ENCODE assay signal across 1 cellular context in the genomic region with DNA sequence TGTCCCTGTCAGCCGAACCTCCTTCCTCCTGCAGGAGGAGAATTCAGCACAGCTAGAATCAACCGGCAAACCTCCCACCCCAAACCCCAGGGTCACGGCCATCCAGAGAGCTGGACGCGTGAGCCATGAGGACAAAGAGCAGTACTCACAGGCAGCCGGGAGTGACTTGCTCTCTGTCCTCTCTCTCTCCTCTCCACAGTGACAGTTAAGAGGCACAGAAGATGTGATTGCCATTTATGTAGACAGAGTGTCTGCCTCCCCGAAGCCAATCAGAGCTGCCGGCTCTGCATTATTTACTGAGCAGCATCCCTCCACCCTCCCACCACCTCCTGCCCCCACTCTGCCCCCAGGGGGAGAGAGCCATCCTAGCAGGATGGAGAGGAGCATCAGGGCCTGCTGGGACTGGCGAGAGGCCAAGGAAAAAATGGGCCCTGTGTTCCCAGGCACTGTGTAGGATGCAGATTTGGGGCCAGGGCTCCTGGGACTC.
A peak's percentile ranks its signal among the peaks of the same experiment; 100 is the strongest.
TF ChIP-seq lines count a peak whose summit lies in the region.

No MANE protein-coding gene starts in this region.

TF ChIP-seq in HepG2, 621 proteins besides CTCF, POLR2A, EP300 and RAD21 (continued from another document and continues in another):
- TF ChIP-seq AKNA (CRISPR knock-in tag; IDR thresholded peaks at IDR 0.05; ENCODE audit: borderline replicate concordance) (no peak), BORCS8-MEF2B (CRISPR knock-in tag; IDR thresholded peaks at IDR 0.05) (0 out of 2 replicates have a peak, but pooled peaks have one; percentile 36), ERF (CRISPR knock-in tag; IDR thresholded peaks at IDR 0.05) (no peak), FOXA3 (CRISPR knock-in tag; IDR thresholded peaks at IDR 0.05) (peak; percentile 21; the same call in 1 of the 2 replicates), FOXJ3 (CRISPR knock-in tag; IDR thresholded peaks at IDR 0.05; ENCODE audit: borderline replicate concordance) (no peak), STAT5B (CRISPR knock-in tag; IDR thresholded peaks at IDR 0.05) (no peak), CSRNP2 (CRISPR knock-in tag; conservative IDR thresholded peaks at IDR 0.05; ENCODE audit: low read depth) (no peak), CEBPB (IDR thresholded peaks at IDR 0.05; ENCODE audit: borderline replicate concordance, low read depth, low read length) (no peak), SOX6 (IDR thresholded peaks at IDR 0.05) (no peak), SOX6 (CRISPR knock-in tag; IDR thresholded peaks at IDR 0.05) (peak; percentile 70), MEF2D (CRISPR knock-in tag; IDR thresholded peaks at IDR 0.05) (no peak), SP1 (IDR thresholded peaks at IDR 0.05) (no peak), SP1 (CRISPR knock-in tag; IDR thresholded peaks at IDR 0.05) (no peak), MXD4 (CRISPR knock-in tag; IDR thresholded peaks at IDR 0.05) (peak; percentile 31; the same call in 1 of the 2 replicates), ZNF143 (CRISPR knock-in tag; IDR thresholded peaks at IDR 0.05) (no peak), EED (CRISPR knock-in tag; IDR thresholded peaks at IDR 0.05) (no peak), SETDB1 (CRISPR knock-in tag; IDR thresholded peaks at IDR 0.05; ENCODE audit: borderline replicate concordance) (no peak), ZNF563 (CRISPR knock-in tag; IDR thresholded peaks at IDR 0.05) (no peak), REST (IDR thresholded peaks at IDR 0.05; ENCODE audit: borderline replicate concordance in 1 of 2, low read depth in 1 of 2, low read length in 2 of 2) (peak in 1 of 2 experiments; percentile 65; a peak in 2 of 4 replicates), PCBP2 (optimal IDR thresholded peaks at IDR 0.05; ENCODE audit: low read depth, low read length, poor library complexity, severe bottlenecking) (no peak), ZNF75D (CRISPR knock-in tag; IDR thresholded peaks at IDR 0.05; ENCODE audit: borderline replicate concordance) (no peak), ZNF646 (CRISPR knock-in tag; IDR thresholded peaks at IDR 0.05) (no peak), ZBTB7A (CRISPR knock-in tag; IDR thresholded peaks at IDR 0.05) (no peak), MIXL1 (CRISPR knock-in tag; IDR thresholded peaks at IDR 0.05) (peak; percentile 58), ETS1 (CRISPR knock-in tag; IDR thresholded peaks at IDR 0.05) (no peak), ZNF788 (CRISPR knock-in tag; IDR thresholded peaks at IDR 0.05; ENCODE audit: borderline replicate concordance) (peak; percentile 42; the same call in 1 of the 2 replicates), SALL2 (CRISPR knock-in tag; IDR thresholded peaks at IDR 0.05) (no peak), ARID2 (CRISPR knock-in tag; IDR thresholded peaks at IDR 0.05; ENCODE audit: borderline replicate concordance) (no peak), MTA1 (CRISPR knock-in tag; IDR thresholded peaks at IDR 0.05; ENCODE audit: borderline replicate concordance) (no peak), ZIK1 (CRISPR knock-in tag; IDR thresholded peaks at IDR 0.05; ENCODE audit: borderline replicate concordance, low read depth) (no peak)
- TF ChIP-seq, protein P1, sequence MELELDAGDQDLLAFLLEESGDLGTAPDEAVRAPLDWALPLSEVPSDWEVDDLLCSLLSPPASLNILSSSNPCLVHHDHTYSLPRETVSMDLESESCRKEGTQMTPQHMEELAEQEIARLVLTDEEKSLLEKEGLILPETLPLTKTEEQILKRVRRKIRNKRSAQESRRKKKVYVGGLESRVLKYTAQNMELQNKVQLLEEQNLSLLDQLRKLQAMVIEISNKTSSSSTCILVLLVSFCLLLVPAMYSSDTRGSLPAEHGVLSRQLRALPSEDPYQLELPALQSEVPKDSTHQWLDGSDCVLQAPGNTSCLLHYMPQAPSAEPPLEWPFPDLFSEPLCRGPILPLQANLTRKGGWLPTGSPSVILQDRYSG (CRISPR knock-in tag; IDR thresholded peaks at IDR 0.05) = no peak
- TF ChIP-seq, protein P2, sequence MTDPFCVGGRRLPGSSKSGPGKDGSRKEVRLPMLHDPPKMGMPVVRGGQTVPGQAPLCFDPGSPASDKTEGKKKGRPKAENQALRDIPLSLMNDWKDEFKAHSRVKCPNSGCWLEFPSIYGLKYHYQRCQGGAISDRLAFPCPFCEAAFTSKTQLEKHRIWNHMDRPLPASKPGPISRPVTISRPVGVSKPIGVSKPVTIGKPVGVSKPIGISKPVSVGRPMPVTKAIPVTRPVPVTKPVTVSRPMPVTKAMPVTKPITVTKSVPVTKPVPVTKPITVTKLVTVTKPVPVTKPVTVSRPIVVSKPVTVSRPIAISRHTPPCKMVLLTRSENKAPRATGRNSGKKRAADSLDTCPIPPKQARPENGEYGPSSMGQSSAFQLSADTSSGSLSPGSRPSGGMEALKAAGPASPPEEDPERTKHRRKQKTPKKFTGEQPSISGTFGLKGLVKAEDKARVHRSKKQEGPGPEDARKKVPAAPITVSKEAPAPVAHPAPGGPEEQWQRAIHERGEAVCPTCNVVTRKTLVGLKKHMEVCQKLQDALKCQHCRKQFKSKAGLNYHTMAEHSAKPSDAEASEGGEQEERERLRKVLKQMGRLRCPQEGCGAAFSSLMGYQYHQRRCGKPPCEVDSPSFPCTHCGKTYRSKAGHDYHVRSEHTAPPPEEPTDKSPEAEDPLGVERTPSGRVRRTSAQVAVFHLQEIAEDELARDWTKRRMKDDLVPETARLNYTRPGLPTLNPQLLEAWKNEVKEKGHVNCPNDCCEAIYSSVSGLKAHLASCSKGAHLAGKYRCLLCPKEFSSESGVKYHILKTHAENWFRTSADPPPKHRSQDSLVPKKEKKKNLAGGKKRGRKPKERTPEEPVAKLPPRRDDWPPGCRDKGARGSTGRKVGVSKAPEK (CRISPR knock-in tag; IDR thresholded peaks at IDR 0.05; ENCODE audit: borderline replicate concordance) = no peak
